Comparison of ENCODE assay signal across 20 cellular contexts in genomic region chr6:82484001-82484400, GRCh38.
A peak's percentile ranks its signal among the peaks of the same experiment; 100 is the strongest.
DNase-seq lines count a peak whose midpoint lies in the region; ATAC-seq and TF ChIP-seq lines count a peak whose summit lies in the region.
"Had no signal": no experiment of that assay in that cellular context is flagged by ENCODE, and none has a peak within 500 bp of the region (broad histone marks: within the 10 kb centered on the region; RNA-seq: fewer than 3 reads in every experiment).

No MANE protein-coding gene starts in this region.

- H4K20me1 ChIP-seq in mammary epithelial cell (ENCODE audit: insufficient read depth, low read length), result no peaks in the 10 kb centered on the region
- H4K20me1 ChIP-seq: BLaER1 had no signal

- H3K4me3 ChIP-seq in mammary epithelial cell (replicated peaks in 1 of 3; ENCODE audit: insufficient read depth in 1 of 3, low read depth in 2 of 3, low read length in 3 of 3), result no peak overlapping the region
- no peak overlapping the region for H3K4me3 ChIP-seq in breast epithelium
- H3K4me3 ChIP-seq in epithelial cell of esophagus (ENCODE audit: low read length), result no peak overlapping the region
- no peak overlapping the region for H3K4me3 ChIP-seq in trophoblast cell (ENCODE audit: low read depth, low read length)
- H3K4me3 ChIP-seq: BLaER1, GM12878, GM23248 had no signal

- peaks cover 12% of the 10 kb centered on the region for H3K9me3 ChIP-seq in mammary epithelial cell (replicated peaks; ENCODE audit: insufficient read depth, low read length)
- H3K9me3 ChIP-seq in breast epithelium, result peaks cover 24 to 30% of the 10 kb centered on the region in 2 donors
- H3K9me3 ChIP-seq in trophoblast cell (ENCODE audit: insufficient read depth, low read depth, low read length), result peaks cover 3% of the 10 kb centered on the region

- H2BK5ac ChIP-seq in trophoblast cell (ENCODE audit: low read depth, low read length, poor library complexity), result no peak overlapping the region

- intact Hi-C loops in mammary epithelial cell (cut with micrococcal nuclease), result no loop called here
- intact Hi-C loops in breast epithelium (cut with DNase I; ENCODE audit: low total_unique reads), result no loop called here

- H3K9ac ChIP-seq in mammary epithelial cell (ENCODE audit: insufficient read depth, low read length) (no peak overlapping the region), trophoblast cell (ENCODE audit: low read length) (no peak overlapping the region)
- H3K9ac ChIP-seq: BLaER1, GM23248 had no signal

- dilution Hi-C loops in mammary epithelial cell (cut with HindIII; ENCODE audit: low sequenced_read_pairs), result no loop called here

- TF ChIP-seq POLR2A in breast epithelium (IDR thresholded peaks at IDR 0.05), result no peak

- H3K4me1 ChIP-seq in mammary epithelial cell (ENCODE audit: insufficient read depth, low read length) (peaks cover 6% of the 10 kb centered on the region), breast epithelium (no peaks in the 10 kb centered on the region), trophoblast cell (ENCODE audit: control insufficient read depth in 1 of 2, insufficient read depth in 2 of 2, low read length in 2 of 2) (no peaks in the 10 kb centered on the region)
- H3K4me1 ChIP-seq: BLaER1, Caco-2 had no signal

- no peak for ATAC-seq in GM21528 (IDR thresholded peaks at IDR 0.05; ENCODE audit: low FRiP score, unreplicated experiment)
- ATAC-seq: CD8-positive, alpha-beta T cell; GM12878 had no signal

- no peaks in the 10 kb centered on the region for H3K79me2 ChIP-seq in mammary epithelial cell (ENCODE audit: insufficient read depth, low read length)
- H3K79me2 ChIP-seq in trophoblast cell (ENCODE audit: control insufficient read depth, insufficient read depth, low read length, poor library complexity), result no peaks in the 10 kb centered on the region

- H3K36me3 ChIP-seq in mammary epithelial cell (ENCODE audit: insufficient read depth, low read length), result no peaks in the 10 kb centered on the region
- H3K36me3 ChIP-seq in breast epithelium, result no peaks in the 10 kb centered on the region
- H3K36me3 ChIP-seq in trophoblast cell (ENCODE audit: control insufficient read depth in 1 of 2, insufficient read depth in 2 of 2, low read length in 2 of 2), result no peaks in the 10 kb centered on the region
- H3K36me3 ChIP-seq: BLaER1 had no signal

- H3K27ac ChIP-seq in mammary epithelial cell (ENCODE audit: insufficient read depth, low read depth, low read length), result no peak overlapping the region
- no peak overlapping the region for H3K27ac ChIP-seq in breast epithelium
- H3K27ac ChIP-seq in trophoblast cell (ENCODE audit: low read depth, low read length), result no peak overlapping the region
- H3K27ac ChIP-seq: 22Rv1, BLaER1, C4-2B, GM23248 had no signal

- H4K12ac ChIP-seq in trophoblast cell (ENCODE audit: low read depth, low read length), result no peak overlapping the region

- no peak overlapping the region for H4K8ac ChIP-seq in trophoblast cell (ENCODE audit: low read depth, low read length)

- WGBS in mammary epithelial cell (ENCODE audit: low coverage, missing lambda C conversion rate), result 69% methylated on average over 3 of the region's 3 CpGs
- WGBS in trophoblast cell (ENCODE audit: extremely low coverage, insufficient coverage, insufficient read length), result no CpG with 5 or more reads among the region's 3 CpGs

- H2AFZ ChIP-seq in mammary epithelial cell (ENCODE audit: low read depth, low read length) (peak overlapping the region; percentile 15), trophoblast cell (ENCODE audit: insufficient read depth, low read length, poor library complexity) (no peak overlapping the region)
- H2AFZ ChIP-seq: GM23248 had no signal

- DNase-seq in NCI-H1417 (lab: John Stamatoyannopoulos, UW) (peak in 2 of 3 experiments; percentile 3 to 18), NCI-H1417 treated with DMSO at 0.1 percent for 48 hours (lab: John Stamatoyannopoulos, UW) (no peak), mammary epithelial cell (peak; percentile 17), breast epithelium (ENCODE audit: low spot score in 2 of 2) (no peak), epithelial cell of esophagus (ENCODE audit: low read depth) (peak; percentile 36), trophoblast cell (no peak), inferior parietal cortex (ENCODE audit: extremely low spot score) (no peak)
- DNase-seq: Caco-2; CD4-positive, CD25-positive, alpha-beta regulatory T cell; CD8-positive, alpha-beta T cell; DMS153; DND-41; GM23248; H7; HCEC 1CT had no signal

- H3K79me1 ChIP-seq in trophoblast cell (ENCODE audit: low read length), result no peaks in the 10 kb centered on the region

- no TSS peak for BruUV-seq in mammary epithelial cell (replicated peaks; lab: Mats Ljungman, UMichigan)

- no peak overlapping the region for H3K23ac ChIP-seq in trophoblast cell (ENCODE audit: low read length)

- no peak overlapping the region for H3K4ac ChIP-seq in trophoblast cell (ENCODE audit: low read depth, low read length)

- no peak for TF ChIP-seq CTCF in mammary epithelial cell (conservative IDR thresholded peaks at IDR 0.05 in 1 of 2, IDR thresholded peaks at IDR 0.05 in 1 of 2; ENCODE audit: extremely low read depth in 1 of 2, insufficient read depth in 1 of 2, low read depth in 1 of 2, low read length in 2 of 2)
- TF ChIP-seq CTCF in breast epithelium (IDR thresholded peaks at IDR 0.05), result no peak
- TF ChIP-seq CTCF in epithelial cell of esophagus (IDR thresholded peaks at IDR 0.05; ENCODE audit: insufficient read depth, low read depth, low read length, missing control alignments), result no peak

- H3K18ac ChIP-seq in trophoblast cell (ENCODE audit: low read length), result no peak overlapping the region

- H3K14ac ChIP-seq in trophoblast cell (ENCODE audit: low read length), result no peak overlapping the region

- H2AK5ac ChIP-seq in trophoblast cell (ENCODE audit: low read length), result no peak overlapping the region

- H3K4me2 ChIP-seq in mammary epithelial cell (ENCODE audit: insufficient read depth, low read depth, low read length), result no peak overlapping the region
- H3K4me2 ChIP-seq in trophoblast cell (ENCODE audit: low read length), result no peak overlapping the region
- H3K4me2 ChIP-seq: BLaER1 had no signal

- H2BK12ac ChIP-seq in trophoblast cell (ENCODE audit: low read length), result no peak overlapping the region

- H4K91ac ChIP-seq in trophoblast cell (ENCODE audit: low read depth, low read length), result peak overlapping the region; percentile 14

- no peak overlapping the region for H2BK120ac ChIP-seq in trophoblast cell (ENCODE audit: insufficient read depth, low read length, poor library complexity)

- H3K27me3 ChIP-seq in mammary epithelial cell (ENCODE audit: insufficient read depth, low read length) (no peaks in the 10 kb centered on the region), breast epithelium (no peaks in the 10 kb centered on the region), trophoblast cell (ENCODE audit: insufficient read depth, low read length) (no peaks in the 10 kb centered on the region)
- H3K27me3 ChIP-seq: BLaER1 had no signal

- CTCF ChIA-PET in mammary epithelial cell (lab: Charles Lee; ENCODE audit: low non-redundant PET), result no interaction called here

- in situ Hi-C loops in mammary epithelial cell (cut with MboI; ENCODE audit: low sequenced_read_pairs in 2 of 2), result no loop called here

Comparison
In these comparisons a context has a peak if more than half of its experiments do, and no peak if none do; other contexts are left out.
1. DNase-seq: peak in NCI-H1417 (2 of 3), mammary epithelial cell (single experiment) and epithelial cell of esophagus (single experiment); none in NCI-H1417 treated with DMSO at 0.1 percent for 48 hours (single experiment), breast epithelium (0 of 2), trophoblast cell (0 of 2) and inferior parietal cortex (single experiment).